Comparison of ENCODE assay signal across 1 cellular context in the genomic region with DNA sequence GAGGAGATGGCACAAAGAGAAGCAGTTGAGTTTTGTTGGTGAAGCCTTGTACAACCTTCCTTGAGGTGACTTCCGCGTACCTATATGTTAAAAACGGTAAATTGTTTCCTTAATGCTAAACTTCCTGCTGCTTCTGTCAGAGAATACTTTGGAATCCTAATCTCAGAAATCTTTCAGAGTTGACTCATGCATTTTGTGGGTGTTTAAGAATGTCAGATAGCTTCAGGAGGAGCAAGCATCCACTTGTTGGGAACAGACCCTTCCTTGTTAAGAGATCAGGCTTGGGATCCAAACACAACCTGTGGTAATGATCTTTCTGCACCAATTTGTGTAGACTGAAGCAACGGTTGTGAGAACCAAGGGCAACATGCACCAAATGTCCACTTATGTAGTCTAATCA.
TF ChIP-seq lines count a peak whose summit lies in the region.

No MANE protein-coding gene starts in this region.

TF ChIP-seq in GM23338, 12 proteins besides CTCF, POLR2A, EP300 and RAD21 (continued from another document):
- TF ChIP-seq, protein P1, sequence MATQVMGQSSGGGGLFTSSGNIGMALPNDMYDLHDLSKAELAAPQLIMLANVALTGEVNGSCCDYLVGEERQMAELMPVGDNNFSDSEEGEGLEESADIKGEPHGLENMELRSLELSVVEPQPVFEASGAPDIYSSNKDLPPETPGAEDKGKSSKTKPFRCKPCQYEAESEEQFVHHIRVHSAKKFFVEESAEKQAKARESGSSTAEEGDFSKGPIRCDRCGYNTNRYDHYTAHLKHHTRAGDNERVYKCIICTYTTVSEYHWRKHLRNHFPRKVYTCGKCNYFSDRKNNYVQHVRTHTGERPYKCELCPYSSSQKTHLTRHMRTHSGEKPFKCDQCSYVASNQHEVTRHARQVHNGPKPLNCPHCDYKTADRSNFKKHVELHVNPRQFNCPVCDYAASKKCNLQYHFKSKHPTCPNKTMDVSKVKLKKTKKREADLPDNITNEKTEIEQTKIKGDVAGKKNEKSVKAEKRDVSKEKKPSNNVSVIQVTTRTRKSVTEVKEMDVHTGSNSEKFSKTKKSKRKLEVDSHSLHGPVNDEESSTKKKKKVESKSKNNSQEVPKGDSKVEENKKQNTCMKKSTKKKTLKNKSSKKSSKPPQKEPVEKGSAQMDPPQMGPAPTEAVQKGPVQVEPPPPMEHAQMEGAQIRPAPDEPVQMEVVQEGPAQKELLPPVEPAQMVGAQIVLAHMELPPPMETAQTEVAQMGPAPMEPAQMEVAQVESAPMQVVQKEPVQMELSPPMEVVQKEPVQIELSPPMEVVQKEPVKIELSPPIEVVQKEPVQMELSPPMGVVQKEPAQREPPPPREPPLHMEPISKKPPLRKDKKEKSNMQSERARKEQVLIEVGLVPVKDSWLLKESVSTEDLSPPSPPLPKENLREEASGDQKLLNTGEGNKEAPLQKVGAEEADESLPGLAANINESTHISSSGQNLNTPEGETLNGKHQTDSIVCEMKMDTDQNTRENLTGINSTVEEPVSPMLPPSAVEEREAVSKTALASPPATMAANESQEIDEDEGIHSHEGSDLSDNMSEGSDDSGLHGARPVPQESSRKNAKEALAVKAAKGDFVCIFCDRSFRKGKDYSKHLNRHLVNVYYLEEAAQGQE (IDR thresholded peaks at IDR 0.05; ENCODE audit: unreplicated experiment), result no peak
- TF ChIP-seq, protein P2, sequence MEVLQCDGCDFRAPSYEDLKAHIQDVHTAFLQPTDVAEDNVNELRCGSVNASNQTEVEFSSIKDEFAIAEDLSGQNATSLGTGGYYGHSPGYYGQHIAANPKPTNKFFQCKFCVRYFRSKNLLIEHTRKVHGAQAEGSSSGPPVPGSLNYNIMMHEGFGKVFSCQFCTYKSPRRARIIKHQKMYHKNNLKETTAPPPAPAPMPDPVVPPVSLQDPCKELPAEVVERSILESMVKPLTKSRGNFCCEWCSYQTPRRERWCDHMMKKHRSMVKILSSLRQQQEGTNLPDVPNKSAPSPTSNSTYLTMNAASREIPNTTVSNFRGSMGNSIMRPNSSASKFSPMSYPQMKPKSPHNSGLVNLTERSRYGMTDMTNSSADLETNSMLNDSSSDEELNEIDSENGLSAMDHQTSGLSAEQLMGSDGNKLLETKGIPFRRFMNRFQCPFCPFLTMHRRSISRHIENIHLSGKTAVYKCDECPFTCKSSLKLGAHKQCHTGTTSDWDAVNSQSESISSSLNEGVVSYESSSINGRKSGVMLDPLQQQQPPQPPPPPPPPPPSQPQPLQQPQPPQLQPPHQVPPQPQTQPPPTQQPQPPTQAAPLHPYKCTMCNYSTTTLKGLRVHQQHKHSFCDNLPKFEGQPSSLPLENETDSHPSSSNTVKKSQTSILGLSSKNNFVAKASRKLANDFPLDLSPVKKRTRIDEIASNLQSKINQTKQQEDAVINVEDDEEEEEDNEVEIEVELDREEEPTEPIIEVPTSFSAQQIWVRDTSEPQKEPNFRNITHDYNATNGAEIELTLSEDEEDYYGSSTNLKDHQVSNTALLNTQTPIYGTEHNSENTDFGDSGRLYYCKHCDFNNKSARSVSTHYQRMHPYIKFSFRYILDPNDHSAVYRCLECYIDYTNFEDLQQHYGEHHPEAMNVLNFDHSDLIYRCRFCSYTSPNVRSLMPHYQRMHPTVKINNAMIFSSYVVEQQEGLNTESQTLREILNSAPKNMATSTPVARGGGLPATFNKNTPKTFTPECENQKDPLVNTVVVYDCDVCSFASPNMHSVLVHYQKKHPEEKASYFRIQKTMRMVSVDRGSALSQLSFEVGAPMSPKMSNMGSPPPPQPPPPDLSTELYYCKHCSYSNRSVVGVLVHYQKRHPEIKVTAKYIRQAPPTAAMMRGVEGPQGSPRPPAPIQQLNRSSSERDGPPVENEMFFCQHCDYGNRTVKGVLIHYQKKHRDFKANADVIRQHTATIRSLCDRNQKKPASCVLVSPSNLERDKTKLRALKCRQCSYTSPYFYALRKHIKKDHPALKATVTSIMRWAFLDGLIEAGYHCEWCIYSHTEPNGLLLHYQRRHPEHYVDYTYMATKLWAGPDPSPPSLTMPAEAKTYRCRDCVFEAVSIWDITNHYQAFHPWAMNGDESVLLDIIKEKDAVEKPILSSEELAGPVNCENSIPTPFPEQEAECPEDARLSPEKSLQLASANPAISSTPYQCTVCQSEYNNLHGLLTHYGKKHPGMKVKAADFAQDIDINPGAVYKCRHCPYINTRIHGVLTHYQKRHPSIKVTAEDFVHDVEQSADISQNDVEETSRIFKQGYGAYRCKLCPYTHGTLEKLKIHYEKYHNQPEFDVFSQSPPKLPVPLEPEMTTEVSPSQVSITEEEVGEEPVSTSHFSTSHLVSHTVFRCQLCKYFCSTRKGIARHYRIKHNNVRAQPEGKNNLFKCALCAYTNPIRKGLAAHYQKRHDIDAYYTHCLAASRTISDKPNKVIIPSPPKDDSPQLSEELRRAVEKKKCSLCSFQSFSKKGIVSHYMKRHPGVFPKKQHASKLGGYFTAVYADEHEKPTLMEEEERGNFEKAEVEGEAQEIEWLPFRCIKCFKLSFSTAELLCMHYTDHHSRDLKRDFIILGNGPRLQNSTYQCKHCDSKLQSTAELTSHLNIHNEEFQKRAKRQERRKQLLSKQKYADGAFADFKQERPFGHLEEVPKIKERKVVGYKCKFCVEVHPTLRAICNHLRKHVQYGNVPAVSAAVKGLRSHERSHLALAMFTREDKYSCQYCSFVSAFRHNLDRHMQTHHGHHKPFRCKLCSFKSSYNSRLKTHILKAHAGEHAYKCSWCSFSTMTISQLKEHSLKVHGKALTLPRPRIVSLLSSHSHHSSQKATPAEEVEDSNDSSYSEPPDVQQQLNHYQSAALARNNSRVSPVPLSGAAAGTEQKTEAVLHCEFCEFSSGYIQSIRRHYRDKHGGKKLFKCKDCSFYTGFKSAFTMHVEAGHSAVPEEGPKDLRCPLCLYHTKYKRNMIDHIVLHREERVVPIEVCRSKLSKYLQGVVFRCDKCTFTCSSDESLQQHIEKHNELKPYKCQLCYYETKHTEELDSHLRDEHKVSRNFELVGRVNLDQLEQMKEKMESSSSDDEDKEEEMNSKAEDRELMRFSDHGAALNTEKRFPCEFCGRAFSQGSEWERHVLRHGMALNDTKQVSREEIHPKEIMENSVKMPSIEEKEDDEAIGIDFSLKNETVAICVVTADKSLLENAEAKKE (CRISPR knock-in tag; IDR thresholded peaks at IDR 0.05), result no peak
- TF ChIP-seq STAT1 (IDR thresholded peaks at IDR 0.05; ENCODE audit: unreplicated experiment), result no peak
TF ChIP-seq in GM23338: peak in this region for 0.
